In genomic region chr1:224116131-224116530, GRCh38 we compare ENCODE assay signal across 1 cellular context.
TF ChIP-seq lines count a peak whose summit lies in the region.

No MANE protein-coding gene starts in this region.

TF ChIP-seq in H1, 55 proteins besides CTCF, POLR2A, EP300 and RAD21:
- TF ChIP-seq SIN3A (conservative IDR thresholded peaks at IDR 0.05 in 1 of 2, IDR thresholded peaks at IDR 0.05 in 1 of 2; ENCODE audit: low read depth in 1 of 2, low read length in 2 of 2), result 0 out of 4 replicates have a peak, but pooled peaks of 1 of the 2 experiments have one; percentile 31
- TF ChIP-seq NRF1 (IDR thresholded peaks at IDR 0.05; ENCODE audit: low read depth, low read length), result no peak
